ENCODE assay signal across 11 cellular contexts in genomic region chr15:38242055-38242454, GRCh38. TPM values are rescaled to one million over a fixed set of nuclear protein-coding genes. Genes with fewer than 3 reads are reported as not detected.
DNase-seq lines count a peak whose midpoint lies in the region; ATAC-seq and TF ChIP-seq lines count a peak whose summit lies in the region.
"Had no signal": no experiment of that assay in that cellular context is flagged by ENCODE, and none has a peak within 500 bp of the region (broad histone marks: within the 10 kb centered on the region; RNA-seq: fewer than 3 reads in every experiment).

No MANE protein-coding gene starts in this region.

- H3K79me2 ChIP-seq in OCI-LY3 (ENCODE audit: low read length) = no peaks in the 10 kb centered on the region

- peak overlapping the region; percentile 55 for H3K4me2 ChIP-seq in OCI-LY3 (ENCODE audit: low read length)

- DNase-seq in HCEC 1CT (no peak), HAP-1 (ENCODE audit: low spot score in 2 of 2) (no peak), MG63 (no peak), AG20443 (ENCODE audit: low spot score) (no peak)
- DNase-seq: activated CD4-positive, alpha-beta T cell treated with anti-CD3 and anti-CD28 coated beads for 48 hours; CD4-positive, CD25-positive, alpha-beta regulatory T cell; heart right ventricle had no signal

- no peaks in the 10 kb centered on the region for H3K9me3 ChIP-seq in OCI-LY3 (ENCODE audit: insufficient read depth, low read length)
- no peaks in the 10 kb centered on the region for H3K9me3 ChIP-seq in HAP-1
- no peaks in the 10 kb centered on the region for H3K9me3 ChIP-seq in MG63
- H3K9me3 ChIP-seq: heart right ventricle had no signal

- H3K4me3 ChIP-seq in OCI-LY3 (ENCODE audit: low read length) (peak overlapping the region; percentile 29; the same call in 1 of the 2 replicates), HAP-1 (no peak overlapping the region), MG63 (no peak overlapping the region)
- H3K4me3 ChIP-seq: heart right ventricle had no signal

- in situ Hi-C loops in HAP-1 (cut with MboI; ENCODE audit: low sequenced_read_pairs) = no loop called here

- H3K27ac ChIP-seq in OCI-LY3 (ENCODE audit: low read length) = no peak overlapping the region
- H3K27ac ChIP-seq: heart right ventricle had no signal

- ATAC-seq in GM18502 (IDR thresholded peaks at IDR 0.05; ENCODE audit: poor library complexity, unreplicated experiment) (peak; percentile 83), GM21360 (IDR thresholded peaks at IDR 0.05; ENCODE audit: unreplicated experiment) (peak; percentile 88), HG02981 (IDR thresholded peaks at IDR 0.05; ENCODE audit: unreplicated experiment) (peak; percentile 78)
- ATAC-seq: heart right ventricle had no signal

- H3K36me3 ChIP-seq in OCI-LY3 (replicated peaks; ENCODE audit: low read depth, low read length) (no peaks in the 10 kb centered on the region), HAP-1 (replicated peaks) (no peaks in the 10 kb centered on the region), MG63 (no peaks in the 10 kb centered on the region)
- H3K36me3 ChIP-seq: heart right ventricle had no signal

- peaks cover 25% of the 10 kb centered on the region for H3K4me1 ChIP-seq in OCI-LY3 (ENCODE audit: low read length)
- no peaks in the 10 kb centered on the region; the same call in 1 of the 2 replicates for H3K4me1 ChIP-seq in HAP-1

- H3K9ac ChIP-seq in OCI-LY3 (ENCODE audit: low read length) = no peak overlapping the region

- H2AFZ ChIP-seq in OCI-LY3 (ENCODE audit: low read depth, low read length) = no peak overlapping the region

- 0 out of 2 replicates have a peak, but pooled peaks cover 3% of the 10 kb centered on the region for H3K27me3 ChIP-seq in OCI-LY3 (ENCODE audit: low read depth, low read length)
- no peaks in the 10 kb centered on the region for H3K27me3 ChIP-seq in HAP-1 (ENCODE audit: low read depth)
- H3K27me3 ChIP-seq in MG63 = no peaks in the 10 kb centered on the region; the same call in 1 of the 2 replicates
- H3K27me3 ChIP-seq: heart right ventricle had no signal

- no peak for TF ChIP-seq CTCF in OCI-LY3 (IDR thresholded peaks at IDR 0.05; ENCODE audit: low read depth, low read length)

- H4K20me1 ChIP-seq in OCI-LY3 (ENCODE audit: insufficient read depth, low read length) = no peaks in the 10 kb centered on the region

RNA-seq across cellular contexts. Expression of gene SPRED1, which starts 10.6 kb away (rescaled TPM):
- 12.0 and 28.1 TPM in 2 replicates for total RNA-seq in MG63 (2014; rRNA removed; shearing (Covaris generic); ENCODE audit: low replicate concordance)
- total RNA-seq: CD4-positive, CD25-positive, alpha-beta regulatory T cell had no signal
